Comparison of ENCODE assay signal across 10 cellular contexts in the genomic region with DNA sequence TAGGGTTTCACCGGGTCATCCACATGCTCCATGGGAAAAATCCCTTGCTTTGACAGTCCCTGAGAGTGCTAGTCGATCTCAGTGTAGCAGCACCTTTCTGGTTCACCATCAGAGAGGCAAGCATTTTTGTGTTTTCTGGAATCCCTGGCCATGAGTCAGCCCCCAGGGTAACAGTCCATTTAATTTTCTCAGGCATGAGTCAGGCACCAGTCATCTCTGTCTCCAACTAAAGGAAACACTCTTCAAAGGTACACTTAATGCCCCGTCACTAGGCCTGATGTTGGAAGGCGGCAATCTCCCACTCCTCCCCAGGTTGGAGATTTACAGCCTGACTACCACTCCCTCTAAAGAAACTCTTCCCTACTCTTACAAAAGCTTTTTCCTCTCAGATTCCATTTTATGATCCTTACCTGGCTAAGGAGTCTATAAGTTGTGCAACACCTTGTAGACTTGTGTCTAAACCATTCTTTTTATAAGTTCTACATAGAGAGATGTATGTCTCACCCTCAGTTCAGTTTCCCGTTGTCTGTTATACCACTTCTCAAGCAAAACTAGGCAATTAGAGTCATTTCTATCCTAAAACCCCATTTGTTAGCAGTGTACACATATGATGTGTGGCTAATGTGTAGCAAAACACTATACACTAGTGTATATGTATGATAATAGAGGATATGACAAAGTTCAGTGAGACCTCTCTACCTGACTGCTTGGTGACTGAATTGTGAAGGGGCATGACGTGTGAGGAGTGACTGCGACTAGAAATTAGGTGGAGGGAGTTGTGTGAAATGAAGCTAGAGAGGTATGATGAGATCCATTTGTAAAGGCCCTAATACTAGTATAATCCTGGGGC. TPM values are rescaled to one million over a fixed set of nuclear protein-coding genes. Genes with fewer than 3 reads are reported as not detected.
A peak's percentile ranks its signal among the peaks of the same experiment; 100 is the strongest.
DNase-seq lines count a peak whose midpoint lies in the region; ATAC-seq, FAIRE-seq and TF ChIP-seq lines count a peak whose summit lies in the region.
"Had no signal": no experiment of that assay in that cellular context is flagged by ENCODE, and none has a peak within 500 bp of the region (broad histone marks: within the 10 kb centered on the region; RNA-seq: fewer than 3 reads in every experiment).

No MANE protein-coding gene starts in this region.

- H4K91ac ChIP-seq in trophoblast cell (ENCODE audit: low read depth, low read length) = no peak overlapping the region

- H2BK120ac ChIP-seq in trophoblast cell (ENCODE audit: insufficient read depth, low read length, poor library complexity) = no peak overlapping the region

- no peak overlapping the region for H2AK5ac ChIP-seq in trophoblast cell (ENCODE audit: low read length)

- H3K23ac ChIP-seq in trophoblast cell (ENCODE audit: low read length) = no peak overlapping the region

- H3K27me3 ChIP-seq in endothelial cell of umbilical vein (ENCODE audit: control insufficient read depth in 2 of 2, insufficient read depth in 2 of 2, low read length in 2 of 2) = peaks cover 0 to 2% of the 10 kb centered on the region in 2 experiments
- H3K27me3 ChIP-seq in trophoblast cell (ENCODE audit: insufficient read depth, low read length) = no peaks in the 10 kb centered on the region
- H3K27me3 ChIP-seq: colonic mucosa had no signal

- DNase-seq in GM04503 (ENCODE audit: low read depth) = peak; percentile 45
- peak; percentile 96 for DNase-seq in NCI-H226
- DNase-seq in endothelial cell of umbilical vein (ENCODE audit: low read depth, low spot score) = peak; percentile 52
- DNase-seq in trophoblast cell = peak; percentile 71 to 80
- no peak for DNase-seq in NCI-H128 (lab: John Stamatoyannopoulos, UW; ENCODE audit: unreplicated experiment)
- no peak for DNase-seq in NOMO-1 treated with DMSO at 0.1 percent for 48 hours (lab: John Stamatoyannopoulos, UW; ENCODE audit: unreplicated experiment)
- DNase-seq: colonic mucosa, NCI-H1417 treated with DMSO at 0.1 percent for 48 hours had no signal

- no peaks in the 10 kb centered on the region for H3K36me3 ChIP-seq in endothelial cell of umbilical vein (ENCODE audit: control insufficient read depth in 2 of 2, extremely low read depth in 1 of 2, insufficient read depth in 2 of 2, low read length in 2 of 2)
- peaks cover 0 to 1% of the 10 kb centered on the region in 2 experiments for H3K36me3 ChIP-seq in trophoblast cell (ENCODE audit: control insufficient read depth in 1 of 2, insufficient read depth in 2 of 2, low read length in 2 of 2)
- H3K36me3 ChIP-seq: colonic mucosa, prostate gland had no signal

- WGBS in trophoblast cell (ENCODE audit: extremely low coverage, insufficient coverage, insufficient read length) = no CpG with 5 or more reads among the region's 7 CpGs

- no peak for TF ChIP-seq CTCF in endothelial cell of umbilical vein (IDR thresholded peaks at IDR 0.05; ENCODE audit: extremely low read depth in 1 of 2, insufficient read depth in 1 of 2, low read depth in 1 of 2, low read length in 2 of 2)

- H3K4ac ChIP-seq in trophoblast cell (ENCODE audit: low read depth, low read length) = no peak overlapping the region

- TF ChIP-seq POLR2A in endothelial cell of umbilical vein (IDR thresholded peaks at IDR 0.05; ENCODE audit: low read depth, low read length) = no peak

- H3K27ac ChIP-seq in endothelial cell of umbilical vein (ENCODE audit: insufficient read depth, low read depth, low read length) = peak overlapping the region; percentile 11
- peak overlapping the region; percentile 67 for H3K27ac ChIP-seq in trophoblast cell (ENCODE audit: low read depth, low read length)
- H3K27ac ChIP-seq: colonic mucosa, prostate gland had no signal

- FAIRE-seq in endothelial cell of umbilical vein (lab: Jason Lieb, UNC) = peak; percentile 78

- no peak overlapping the region for H2BK12ac ChIP-seq in trophoblast cell (ENCODE audit: low read length)

- no peaks in the 10 kb centered on the region for H4K20me1 ChIP-seq in endothelial cell of umbilical vein (replicated peaks; ENCODE audit: control insufficient read depth, extremely low read depth, insufficient read depth, low read length)

- H3K4me3 ChIP-seq in endothelial cell of umbilical vein (replicated peaks in 1 of 3; ENCODE audit: insufficient read depth in 1 of 3, low read depth in 1 of 3, low read length in 3 of 3) (no peak overlapping the region), trophoblast cell (ENCODE audit: low read depth, low read length) (no peak overlapping the region)
- H3K4me3 ChIP-seq: colonic mucosa, prostate gland had no signal

- dilution Hi-C loops in endothelial cell of umbilical vein (cut with MboI; ENCODE audit: extremely low pct_ligation_motif_present, low sequenced_read_pairs) = no loop called here

- no TSS peak for BruUV-seq in endothelial cell of umbilical vein (replicated peaks; lab: Mats Ljungman, UMichigan)

- H4K12ac ChIP-seq in trophoblast cell (ENCODE audit: low read depth, low read length) = no peak overlapping the region

- POLR2A ChIA-PET in endothelial cell of umbilical vein (lab: Charles Lee) = no interaction called here

- CTCF ChIA-PET in endothelial cell of umbilical vein (lab: Charles Lee) = no interaction called here

- H3K9me3 ChIP-seq in endothelial cell of umbilical vein (replicated peaks; ENCODE audit: control insufficient read depth, insufficient read depth, low read length) (no peaks in the 10 kb centered on the region), trophoblast cell (ENCODE audit: insufficient read depth, low read depth, low read length) (no peaks in the 10 kb centered on the region)
- H3K9me3 ChIP-seq: colonic mucosa, prostate gland had no signal

- no peaks in the 10 kb centered on the region for H3K9me1 ChIP-seq in endothelial cell of umbilical vein (replicated peaks; ENCODE audit: control insufficient read depth, extremely low read depth, insufficient read depth, low read length)

- H4K8ac ChIP-seq in trophoblast cell (ENCODE audit: low read depth, low read length) = no peak overlapping the region

- peaks cover 9% of the 10 kb centered on the region for H3K4me1 ChIP-seq in endothelial cell of umbilical vein (ENCODE audit: control insufficient read depth, extremely low read depth, insufficient read depth, low read length)
- H3K4me1 ChIP-seq in trophoblast cell (ENCODE audit: control insufficient read depth in 1 of 2, insufficient read depth in 2 of 2, low read length in 2 of 2) = peaks cover 0 to 4% of the 10 kb centered on the region in 2 experiments
- H3K4me1 ChIP-seq: colonic mucosa, prostate gland had no signal

- no peaks in the 10 kb centered on the region for H3K79me1 ChIP-seq in trophoblast cell (ENCODE audit: low read length)

- no peak overlapping the region for H3K18ac ChIP-seq in trophoblast cell (ENCODE audit: low read length)

- H3K9ac ChIP-seq in endothelial cell of umbilical vein (replicated peaks; ENCODE audit: extremely low read depth, insufficient read depth, low read length) (no peak overlapping the region), trophoblast cell (ENCODE audit: low read length) (no peak overlapping the region)

- no peaks in the 10 kb centered on the region for H3K79me2 ChIP-seq in endothelial cell of umbilical vein (ENCODE audit: control insufficient read depth, insufficient read depth, low read length)
- H3K79me2 ChIP-seq in trophoblast cell (ENCODE audit: control insufficient read depth, insufficient read depth, low read length, poor library complexity) = no peaks in the 10 kb centered on the region

- ATAC-seq in GM19467 (IDR thresholded peaks at IDR 0.05; ENCODE audit: unreplicated experiment) = no peak

- H2BK5ac ChIP-seq in trophoblast cell (ENCODE audit: low read depth, low read length, poor library complexity) = no peak overlapping the region

- H2AFZ ChIP-seq in endothelial cell of umbilical vein (ENCODE audit: low read depth, low read length) = peak overlapping the region; percentile 47
- no peak overlapping the region for H2AFZ ChIP-seq in trophoblast cell (ENCODE audit: insufficient read depth, low read length, poor library complexity)

- H3K4me2 ChIP-seq in endothelial cell of umbilical vein (ENCODE audit: insufficient read depth, low read length) = peak overlapping the region; percentile 22
- H3K4me2 ChIP-seq in trophoblast cell (ENCODE audit: low read length) = peak overlapping the region; percentile 47

- intact Hi-C loops in endothelial cell of umbilical vein (cut with micrococcal nuclease) = no loop called here

- no peak overlapping the region for H3K14ac ChIP-seq in trophoblast cell (ENCODE audit: low read length)

RNA-seq across cellular contexts. Expression of gene TMEM19, which starts 24.6 kb away (rescaled TPM):
- 23.8 and 24.4 TPM in 2 replicates for total RNA-seq in endothelial cell of umbilical vein
- polyA plus RNA-seq in endothelial cell of umbilical vein = 16.7 and 20.4 TPM in 2 replicates
- 14.2 and 15.6 TPM in 2 replicates for polyA plus RNA-seq in endothelial cell of umbilical vein (2011; cell fraction: cytosol; rRNA removed)
- 6.5 and 13.4 TPM in 2 replicates for polyA plus RNA-seq in endothelial cell of umbilical vein (2011; cell fraction: nucleus; rRNA removed)
- polyA plus RNA-seq in endothelial cell of umbilical vein (2012) = 16.8 and 20.7 TPM in 2 replicates
- 40.6 and 46.6 TPM in 2 replicates for polyA minus RNA-seq in endothelial cell of umbilical vein
- polyA minus RNA-seq in endothelial cell of umbilical vein (2011; cell fraction: cytosol; rRNA and poly(A)+ RNA removed) = 15.3 TPM
- polyA minus RNA-seq in endothelial cell of umbilical vein (2011; cell fraction: nucleus; rRNA and poly(A)+ RNA removed) = 4.5 and 8.4 TPM in 2 replicates
- polyA plus RNA-seq in trophoblast cell (2013) = 10.4 and 11.0 TPM in 2 replicates

RNA-seq across cellular contexts. Expression of gene RAB21, which starts 44.2 kb away (rescaled TPM):
- total RNA-seq in endothelial cell of umbilical vein = 44.8 and 49.6 TPM in 2 replicates
- 1.8 and 1.9 TPM in 2 replicates for polyA plus RNA-seq in endothelial cell of umbilical vein
- 6.9 and 7.2 TPM in 2 replicates for polyA plus RNA-seq in endothelial cell of umbilical vein (2011; cell fraction: cytosol; rRNA removed)
- polyA plus RNA-seq in endothelial cell of umbilical vein (2011; cell fraction: nucleus; rRNA removed) = 7.2 and 11.4 TPM in 2 replicates
- 36.1 and 51.2 TPM in 2 replicates for polyA plus RNA-seq in endothelial cell of umbilical vein (2012)
- polyA minus RNA-seq in endothelial cell of umbilical vein = 6.6 and 8.5 TPM in 2 replicates
- 8.6 TPM for polyA minus RNA-seq in endothelial cell of umbilical vein (2011; cell fraction: cytosol; rRNA and poly(A)+ RNA removed)
- 6.9 and 11.2 TPM in 2 replicates for polyA minus RNA-seq in endothelial cell of umbilical vein (2011; cell fraction: nucleus; rRNA and poly(A)+ RNA removed)
- polyA plus RNA-seq in trophoblast cell (2013) = 39.0 and 39.6 TPM in 2 replicates

RNA-seq across cellular contexts. Expression of gene THAP2, which starts 46.4 kb away (rescaled TPM):
- 4.1 and 4.4 TPM in 2 replicates for total RNA-seq in endothelial cell of umbilical vein
- 1.0 and 1.4 TPM in 2 replicates for polyA plus RNA-seq in endothelial cell of umbilical vein
- polyA plus RNA-seq in endothelial cell of umbilical vein (2011; cell fraction: cytosol; rRNA removed) = 1.8 and 2.1 TPM in 2 replicates
- 2.0 and 3.2 TPM in 2 replicates for polyA plus RNA-seq in endothelial cell of umbilical vein (2011; cell fraction: nucleus; rRNA removed)
- 3.9 and 4.7 TPM in 2 replicates for polyA plus RNA-seq in endothelial cell of umbilical vein (2012)
- polyA minus RNA-seq in endothelial cell of umbilical vein = 0.57 and 1.3 TPM in 2 replicates
- polyA minus RNA-seq in endothelial cell of umbilical vein (2011; cell fraction: cytosol; rRNA and poly(A)+ RNA removed) = 1.5 TPM
- polyA minus RNA-seq in endothelial cell of umbilical vein (2011; cell fraction: nucleus; rRNA and poly(A)+ RNA removed) = 2.0 and 2.8 TPM in 2 replicates
- polyA plus RNA-seq in trophoblast cell (2013) = 5.2 and 5.3 TPM in 2 replicates

RNA-seq across cellular contexts. Expression of gene ZFC3H1, which starts 46.9 kb away (rescaled TPM):
- 47.6 and 60.4 TPM in 2 replicates for total RNA-seq in endothelial cell of umbilical vein
- 17.5 and 23.6 TPM in 2 replicates for polyA plus RNA-seq in endothelial cell of umbilical vein
- 9.8 and 11.0 TPM in 2 replicates for polyA plus RNA-seq in endothelial cell of umbilical vein (2011; cell fraction: cytosol; rRNA removed)
- 185 and 225 TPM in 2 replicates for polyA plus RNA-seq in endothelial cell of umbilical vein (2011; cell fraction: nucleus; rRNA removed)
- polyA plus RNA-seq in endothelial cell of umbilical vein (2012) = 21.5 and 27.2 TPM in 2 replicates
- 24.8 and 28.8 TPM in 2 replicates for polyA minus RNA-seq in endothelial cell of umbilical vein
- polyA minus RNA-seq in endothelial cell of umbilical vein (2011; cell fraction: cytosol; rRNA and poly(A)+ RNA removed) = 15.1 TPM
- 114 and 160 TPM in 2 replicates for polyA minus RNA-seq in endothelial cell of umbilical vein (2011; cell fraction: nucleus; rRNA and poly(A)+ RNA removed)
- polyA plus RNA-seq in trophoblast cell (2013) = 25.3 and 25.9 TPM in 2 replicates

Comparison
In these comparisons a context has a peak if more than half of its experiments do, and no peak if none do; other contexts are left out.
1. DNase-seq: peak in GM04503 (single experiment), NCI-H226 (single experiment), endothelial cell of umbilical vein (single experiment) and trophoblast cell (2 of 2); none in NCI-H128 (single experiment) and NOMO-1 treated with DMSO at 0.1 percent for 48 hours (single experiment).